ENCODE assay signal across 11 cellular contexts in genomic region chr7:13800694-13801448, GRCh38.
A peak's percentile ranks its signal among the peaks of the same experiment; 100 is the strongest.
DNase-seq lines count a peak whose midpoint lies in the region; ATAC-seq and TF ChIP-seq lines count a peak whose summit lies in the region.
"Had no signal": no experiment of that assay in that cellular context is flagged by ENCODE, and none has a peak within 500 bp of the region (broad histone marks: within the 10 kb centered on the region; RNA-seq: fewer than 3 reads in every experiment).

No MANE protein-coding gene starts in this region.

- H3K27me3 Mint-ChIP-seq in MCF 10A (ENCODE audit: insufficient read depth, unreplicated experiment) = no peaks in the 10 kb centered on the region

- H3K27me3 ChIP-seq in breast epithelium (no peaks in the 10 kb centered on the region), fibroblast of lung (ENCODE audit: control insufficient read depth, insufficient read depth, low read length) (no peaks in the 10 kb centered on the region), upper lobe of right lung (no peaks in the 10 kb centered on the region), right cardiac atrium (ENCODE audit: control insufficient read depth, insufficient read depth) (no peaks in the 10 kb centered on the region)
- H3K27me3 ChIP-seq: tibial artery had no signal

- H3K9me3 ChIP-seq in breast epithelium = no peaks in the 10 kb centered on the region
- no peaks in the 10 kb centered on the region for H3K9me3 ChIP-seq in fibroblast of lung (ENCODE audit: control insufficient read depth, insufficient read depth, low read depth, low read length)
- no peaks in the 10 kb centered on the region for H3K9me3 ChIP-seq in upper lobe of right lung
- H3K9me3 ChIP-seq in right cardiac atrium (ENCODE audit: control insufficient read depth, low read length) = no peaks in the 10 kb centered on the region
- H3K9me3 ChIP-seq: tibial artery had no signal

- H3K4me2 ChIP-seq in fibroblast of lung (ENCODE audit: extremely low read depth, insufficient read depth, low read length) = no peak overlapping the region

- H3K9me3 Mint-ChIP-seq in MCF 10A (ENCODE audit: unreplicated experiment) = no peaks in the 10 kb centered on the region

- TF ChIP-seq POLR2A in breast epithelium (IDR thresholded peaks at IDR 0.05) = no peak

- POLR2A ChIA-PET in MCF 10A (lab: Yijun Ruan, JAX) = no interaction called here

- H3K4me3 ChIP-seq in breast epithelium = no peak overlapping the region
- no peak overlapping the region for H3K4me3 ChIP-seq in fibroblast of lung (replicated peaks in 1 of 4; ENCODE audit: control extremely low read depth in 1 of 4, insufficient read depth in 1 of 4, low read depth in 3 of 4, low read length in 4 of 4)
- H3K4me3 ChIP-seq in upper lobe of right lung = no peak overlapping the region
- no peak overlapping the region for H3K4me3 ChIP-seq in right cardiac atrium (ENCODE audit: low read length)
- H3K4me3 ChIP-seq: skin epidermis, tibial artery had no signal

- no TSS peak for BruUV-seq in MCF 10A (replicated peaks; lab: Mats Ljungman, UMichigan)

- intact Hi-C loops in MCF 10A (cut with micrococcal nuclease) = no loop called here
- intact Hi-C loops in breast epithelium (cut with DNase I; ENCODE audit: low total_unique reads) = no loop called here
- intact Hi-C loops in upper lobe of right lung (cut with DNase I) = no loop called here
- intact Hi-C loops in right cardiac atrium (cut with DNase I) = no loop called here

- H3K9ac ChIP-seq in fibroblast of lung (ENCODE audit: insufficient read depth, low read length) = no peak overlapping the region

- H3K27ac ChIP-seq in breast epithelium (no peak overlapping the region), fibroblast of lung (ENCODE audit: insufficient read depth, low read length) (no peak overlapping the region), upper lobe of right lung (no peak overlapping the region), right cardiac atrium (ENCODE audit: low read length) (no peak overlapping the region)
- H3K27ac ChIP-seq: skin epidermis, tibial artery had no signal

- no peak for TF ChIP-seq CTCF in MCF 10A (IDR thresholded peaks at IDR 0.05; ENCODE audit: unreplicated experiment)
- no peak for TF ChIP-seq CTCF in breast epithelium (IDR thresholded peaks at IDR 0.05)
- no peak for TF ChIP-seq CTCF in fibroblast of lung (conservative IDR thresholded peaks at IDR 0.05 in 1 of 2, IDR thresholded peaks at IDR 0.05 in 1 of 2; ENCODE audit: low read depth in 1 of 2, low read length in 2 of 2)
- TF ChIP-seq CTCF in upper lobe of right lung (IDR thresholded peaks at IDR 0.05) = no peak

- H3K36me3 ChIP-seq in breast epithelium = no peaks in the 10 kb centered on the region
- H3K36me3 ChIP-seq in fibroblast of lung (ENCODE audit: control insufficient read depth, insufficient read depth, low read length) = no peaks in the 10 kb centered on the region
- H3K36me3 ChIP-seq in upper lobe of right lung = no peaks in the 10 kb centered on the region
- H3K36me3 ChIP-seq: tibial artery had no signal

- H3K79me2 ChIP-seq in fibroblast of lung (ENCODE audit: control insufficient read depth, insufficient read depth, low read length) = no peaks in the 10 kb centered on the region

- no peaks in the 10 kb centered on the region for H4K20me1 ChIP-seq in fibroblast of lung (ENCODE audit: control insufficient read depth, extremely low read depth, insufficient read depth, low read length)

- CTCF ChIA-PET in MCF 10A (lab: Yijun Ruan, JAX) = interaction anchor here (1.0 kb wide), 1 partner anchor 188 kb away, joined by 5 read pairs; the partner anchor contains the start of gene ETV1

- H3K4me1 ChIP-seq in breast epithelium (no peaks in the 10 kb centered on the region), fibroblast of lung (ENCODE audit: control insufficient read depth, extremely low read depth, insufficient read depth, low read length) (no peaks in the 10 kb centered on the region), upper lobe of right lung (no peaks in the 10 kb centered on the region), right cardiac atrium (ENCODE audit: control insufficient read depth, insufficient read depth, low read length) (no peaks in the 10 kb centered on the region)

- DNase-seq in MCF 10A (ENCODE audit: unreplicated experiment) (peak; percentile 41), breast epithelium (ENCODE audit: low spot score in 2 of 2) (no peak), RKO (ENCODE audit: low spot score) (peak; percentile 86), fibroblast of lung (ENCODE audit: low read depth in 2 of 2) (peak; percentile 69 to 95), upper lobe of right lung (no peak), right cardiac atrium (no peak)
- DNase-seq: COR-L47, tibial artery had no signal

- 78% methylated on average over 6 of the region's 6 CpGs for WGBS in right cardiac atrium

- no peak overlapping the region for H2AFZ ChIP-seq in fibroblast of lung (ENCODE audit: low read length)

- ATAC-seq in upper lobe of right lung (peak; percentile 63), GM21529 (IDR thresholded peaks at IDR 0.05; ENCODE audit: unreplicated experiment) (no peak), HG02759 (IDR thresholded peaks at IDR 0.05; ENCODE audit: unreplicated experiment) (no peak), right cardiac atrium (no peak)

- peak overlapping the region; percentile 3 for H3K27ac Mint-ChIP-seq in MCF 10A (ENCODE audit: low read depth, unreplicated experiment)

- H3K4me1 Mint-ChIP-seq in MCF 10A (ENCODE audit: insufficient read depth, unreplicated experiment) = peaks cover 5% of the 10 kb centered on the region

- no peaks in the 10 kb centered on the region for H3K36me3 Mint-ChIP-seq in MCF 10A (ENCODE audit: insufficient read depth, unreplicated experiment)

- no peak overlapping the region for H3K4me3 Mint-ChIP-seq in MCF 10A (ENCODE audit: unreplicated experiment)

Comparison
In these comparisons a context has a peak if more than half of its experiments do, and no peak if none do; other contexts are left out.
1. DNase-seq: peak in MCF 10A (single experiment), RKO (single experiment) and fibroblast of lung (2 of 2); none in breast epithelium (0 of 2), upper lobe of right lung (single experiment) and right cardiac atrium (0 of 3).